ENCODE assay signal across 8 cellular contexts in genomic region chr14:88824314-88825077, GRCh38. TPM values are rescaled to one million over a fixed set of nuclear protein-coding genes. Genes with fewer than 3 reads are reported as not detected.
DNase-seq lines count a peak whose midpoint lies in the region; ATAC-seq and TF ChIP-seq lines count a peak whose summit lies in the region.

TSS of gene TTC8 (plus strand) at chr14:88824651. CDS start at chr14:88824708, 57 bp downstream.

- intact Hi-C loops in esophagus squamous epithelium (cut with DNase I), result no loop called here

- ATAC-seq in GM21786 (IDR thresholded peaks at IDR 0.05; ENCODE audit: unreplicated experiment), result peak; percentile 98

- peak in 1 of 6 experiments; percentile 16 for TF ChIP-seq CTCF in Peyer's patch (IDR thresholded peaks at IDR 0.05)
- TF ChIP-seq CTCF in esophagus squamous epithelium (IDR thresholded peaks at IDR 0.05), result peak in 1 of 6 experiments; percentile 15

- DNase-seq in DMS79 treated with DMSO at 0.1 percent for 48 hours (lab: John Stamatoyannopoulos, UW) (peak; percentile 99), Peyer's patch (peak; percentile 80 to 92 (median 90)), activated T-helper 1 cell treated with Interleukin-2 at 50 U/mL for 16 hours (ENCODE audit: low read depth) (peak; percentile 67), esophagus squamous epithelium (lab: John Stamatoyannopoulos, UW) (peak; percentile 50)
- peak; percentile 59 for DNase-seq in stimulated activated CD8-positive, alpha-beta memory T cell treated with anti-CD3 and anti-CD28 coated beads, Interleukin-7, amount 100 ng/mL, for 24 hours (ENCODE audit: low read depth)

- 0 to 2% methylated on average over 29 to 49 of the region's 50 CpGs for WGBS in esophagus squamous epithelium, 2 donors

- H3K27ac ChIP-seq in KOPT-K1 (ENCODE audit: low read depth, low read length, poor library complexity, severe bottlenecking) (peak within 1 kb of the TSS; percentile 69), Peyer's patch (peak within 1 kb of the TSS; percentile 66 to 94 (median 80)), esophagus squamous epithelium (peak within 1 kb of the TSS; percentile 82 to 88 (median 85)), muscle layer of duodenum (ENCODE audit: low read length) (peak within 1 kb of the TSS; percentile 89)

- H3K36me3 ChIP-seq in KOPT-K1 (ENCODE audit: insufficient read depth, low read length) (no peaks in the 10 kb centered on the region), Peyer's patch (no peaks in the 10 kb centered on the region), esophagus squamous epithelium (no peaks in the 10 kb centered on the region), muscle layer of duodenum (ENCODE audit: control insufficient read depth in 1 of 2, insufficient read depth in 2 of 2, low read length in 2 of 2) (no peaks in the 10 kb centered on the region)

- H3K27me3 ChIP-seq in Peyer's patch (no peaks in the 10 kb centered on the region), esophagus squamous epithelium (no peaks in the 10 kb centered on the region), muscle layer of duodenum (ENCODE audit: low read depth, low read length) (no peaks in the 10 kb centered on the region)

- H3K9me3 ChIP-seq in KOPT-K1 (ENCODE audit: insufficient read depth, low read length, poor library complexity, severe bottlenecking) (no peaks in the 10 kb centered on the region), Peyer's patch (no peaks in the 10 kb centered on the region), esophagus squamous epithelium (no peaks in the 10 kb centered on the region), muscle layer of duodenum (ENCODE audit: control insufficient read depth in 1 of 2, low read length in 2 of 2) (no peaks in the 10 kb centered on the region)

- H3K4me3 ChIP-seq in Peyer's patch, result peak within 1 kb of the TSS; percentile 68 to 89 (median 76)
- H3K4me3 ChIP-seq in esophagus squamous epithelium, result peak within 1 kb of the TSS; percentile 67 to 88 (median 80)
- peak within 1 kb of the TSS; percentile 77 to 92 for H3K4me3 ChIP-seq in muscle layer of duodenum (ENCODE audit: low read depth in 1 of 2, low read length in 2 of 2)

- TF ChIP-seq POLR2A in Peyer's patch (IDR thresholded peaks at IDR 0.05) (peak; percentile 42 to 57), esophagus squamous epithelium (IDR thresholded peaks at IDR 0.05) (peak in 2 of 4 donors; percentile 32 to 64)

- H3K4me1 ChIP-seq in Peyer's patch, result peaks cover 0 to 11% (median 0%) of the 10 kb centered on the region in 4 donors
- H3K4me1 ChIP-seq in esophagus squamous epithelium, result peaks cover 5 to 26% (median 7%) of the 10 kb centered on the region in 3 donors
- peaks cover 0 to 10% of the 10 kb centered on the region in 2 donors for H3K4me1 ChIP-seq in muscle layer of duodenum (ENCODE audit: control insufficient read depth in 1 of 2, insufficient read depth in 2 of 2, low read length in 2 of 2)

RNA-seq across cellular contexts. Expression of gene TTC8, which starts in this region (rescaled TPM):
- total RNA-seq in Peyer's patch (10 to 100 TPM in 3 of 4 donors, 1 to 10 TPM in 1; 5.1 to 22.3 (median 13.8) TPM), esophagus squamous epithelium (10 to 100 TPM; 13.0 to 17.2 (median 15.8) TPM)

Comparison
In these comparisons a context has a peak if more than half of its experiments do, and no peak if none do; other contexts are left out.
1. Peak in every context shown above with its lines: DNase-seq, ATAC-seq, H3K4me3 ChIP-seq and H3K27ac ChIP-seq.